In the genomic region with DNA sequence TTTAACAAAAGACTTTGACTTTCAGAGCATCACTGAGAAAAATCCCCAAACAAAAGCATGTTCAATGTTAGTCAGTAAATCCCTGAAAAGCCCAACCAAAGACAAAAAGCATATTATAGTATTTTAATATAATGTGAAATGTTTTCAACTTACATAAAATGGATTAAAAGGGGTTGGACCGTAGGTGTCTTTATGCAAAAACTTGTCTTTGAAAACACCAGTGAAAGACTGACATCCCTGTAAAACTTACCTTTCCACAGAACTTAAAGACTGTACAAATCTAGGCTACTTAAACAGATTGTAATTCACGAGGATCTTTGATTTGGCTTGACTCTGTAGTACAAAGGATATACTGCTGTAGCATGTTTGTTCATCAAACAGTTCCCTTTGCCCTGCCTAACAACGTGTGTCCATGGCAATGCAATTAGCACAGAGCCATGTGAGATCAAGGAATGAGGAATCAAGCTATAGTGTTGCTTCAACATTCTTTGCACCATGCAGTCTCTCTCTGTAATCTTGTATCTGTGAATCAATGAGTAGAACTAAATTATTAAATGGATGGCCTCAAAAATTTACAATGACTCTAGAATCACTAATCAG, we compare ENCODE assay signal across 23 cellular contexts.
DNase-seq lines count a peak whose midpoint lies in the region; ATAC-seq, FAIRE-seq and TF ChIP-seq lines count a peak whose summit lies in the region.
"Had no signal": no experiment of that assay in that cellular context is flagged by ENCODE, and none has a peak within 500 bp of the region (broad histone marks: within the 10 kb centered on the region; RNA-seq: fewer than 3 reads in every experiment).

No MANE protein-coding gene starts in this region.

- no peak for TF ChIP-seq RAD21 in H1 (IDR thresholded peaks at IDR 0.05 in 1 of 2, conservative IDR thresholded peaks at IDR 0.05 in 1 of 2; ENCODE audit: low read depth in 2 of 2, low read length in 2 of 2)

- H4K20me1 ChIP-seq in H1 (replicated peaks in 1 of 2; ENCODE audit: control insufficient read depth in 1 of 2, insufficient read depth in 2 of 2, low read length in 2 of 2) = no peaks in the 10 kb centered on the region

- H3K79me2 ChIP-seq in H1 (ENCODE audit: control insufficient read depth in 1 of 2, insufficient read depth in 2 of 2, low read length in 2 of 2) = no peaks in the 10 kb centered on the region

- H3K9me3 ChIP-seq in H1 (ENCODE audit: insufficient read depth in 2 of 2, low read depth in 1 of 2, low read length in 1 of 2) = no peaks in the 10 kb centered on the region
- no peaks in the 10 kb centered on the region for H3K9me3 ChIP-seq in upper lobe of left lung
- H3K9me3 ChIP-seq: esophagus squamous epithelium, sigmoid colon had no signal

- H3K79me1 ChIP-seq in H1 (ENCODE audit: low read depth, low read length) = no peaks in the 10 kb centered on the region

- H4K5ac ChIP-seq in H1 (ENCODE audit: insufficient read length, low read depth, low read length) = no peak overlapping the region

- H3K9ac ChIP-seq in H1 (replicated peaks in 1 of 4; ENCODE audit: extremely low read depth in 1 of 4, low read depth in 3 of 4, low read length in 3 of 4) = no peak overlapping the region

- 0 out of 2 replicates have a peak overlapping the region, but pooled peaks have one; percentile 45 for H2AFZ ChIP-seq in H1 (ENCODE audit: low read length)

- TF ChIP-seq CTCF in H1 (IDR thresholded peaks at IDR 0.05; ENCODE audit: control extremely low read depth in 1 of 3, insufficient read depth in 1 of 3, low read depth in 1 of 3, low read length in 3 of 3) (no peak), upper lobe of left lung (IDR thresholded peaks at IDR 0.05) (no peak)

- peak; percentile 36 for FAIRE-seq in H1 (lab: Jason Lieb, UNC)

- H3K27me3 ChIP-seq in H1 (replicated peaks in 1 of 4; ENCODE audit: control insufficient read depth in 3 of 4, extremely low read depth in 1 of 4, insufficient read depth in 3 of 4, low read length in 3 of 4) (no peaks in the 10 kb centered on the region), upper lobe of left lung (no peaks in the 10 kb centered on the region)
- H3K27me3 ChIP-seq: esophagus squamous epithelium, sigmoid colon had no signal

- H3K4ac ChIP-seq in H1 (replicated peaks; ENCODE audit: insufficient read length, low read depth, low read length) = peak overlapping the region; percentile 44

- WGBS in H1 (ENCODE audit: extremely low coverage in 1 of 2, insufficient coverage in 1 of 2, insufficient read length in 1 of 2, insufficient replicate concordance in 2 of 2, low coverage in 1 of 2, low lambda C conversion rate in 2 of 2, missing lambda C conversion rate in 1 of 2), 2 experiments = 81% methylated on average over 3 of the region's 3 CpGs; no CpG with 5 or more reads in 1 of the 2 experiments
- 51 to 65% methylated on average over 3 of the region's 3 CpGs for WGBS in upper lobe of left lung, 2 donors

- H4K8ac ChIP-seq in H1 (ENCODE audit: extremely low read depth, insufficient read depth, low read length) = no peak overlapping the region

- no peak overlapping the region for H4K91ac ChIP-seq in H1 (replicated peaks; ENCODE audit: insufficient read length, low read length)

- POLR2A ChIA-PET in H1 (lab: Charles Lee; ENCODE audit: partially characterized antibody) = no interaction called here

- TF ChIP-seq EP300 in H1 (IDR thresholded peaks at IDR 0.05; ENCODE audit: borderline replicate concordance in 1 of 2, low read depth in 2 of 2, low read length in 2 of 2) = no peak
- TF ChIP-seq EP300 in upper lobe of left lung (IDR thresholded peaks at IDR 0.05) = no peak

- H2BK5ac ChIP-seq in H1 (ENCODE audit: low read depth, low read length) = no peak overlapping the region

- H2BK15ac ChIP-seq in H1 (ENCODE audit: low read length) = no peak overlapping the region; the same call in 1 of the 2 replicates

- no peak overlapping the region for H2BK120ac ChIP-seq in H1 (replicated peaks; ENCODE audit: low read depth, low read length)

- no peak overlapping the region for H3K14ac ChIP-seq in H1 (ENCODE audit: insufficient read length)

- no peak overlapping the region for H2BK20ac ChIP-seq in H1 (ENCODE audit: low read length)

- H3K18ac ChIP-seq in H1 (ENCODE audit: extremely low read depth, low read length) = no peak overlapping the region

- H3K36me3 ChIP-seq in H1 (ENCODE audit: control insufficient read depth in 2 of 4, insufficient read depth in 4 of 4, low read length in 3 of 4) (no peaks in the 10 kb centered on the region), upper lobe of left lung (no peaks in the 10 kb centered on the region)
- H3K36me3 ChIP-seq: esophagus squamous epithelium, sigmoid colon had no signal

- peak; percentile 19 for DNase-seq in NCI-H82 (lab: John Stamatoyannopoulos, UW)
- DNase-seq in NCI-H82 treated with DMSO at 0.1 percent for 48 hours (lab: John Stamatoyannopoulos, UW; ENCODE audit: unreplicated experiment) = no peak
- DNase-seq in NCI-H2081 (lab: John Stamatoyannopoulos, UW) = peak; percentile 70 to 90
- DNase-seq in H1 (ENCODE audit: low read depth in 1 of 2, low spot score in 2 of 2) = no peak
- DNase-seq in retina = peak; percentile 47
- no peak for DNase-seq in activated effector memory CD4-positive, alpha-beta T cell treated with anti-CD3 and anti-CD28 coated beads, Interleukin-2, amount 50 U/mL, for 16 hours
- no peak for DNase-seq in upper lobe of left lung
- DNase-seq: activated CD4-positive, alpha-beta T cell treated with anti-CD3 and anti-CD28 coated beads for 1 hour; CD4-positive, CD25-positive, alpha-beta regulatory T cell; EL; esophagus squamous epithelium; GOT3; left ventricle myocardium superior; NCI-H1105; NCI-H526; sigmoid colon; stimulated activated CD4-positive, alpha-beta T cell treated with anti-CD3 and anti-CD28 coated beads, Interleukin-1b, Interleukin-23, amount 100 ng/mL, for 48 hours; stimulated activated naive CD8-positive, alpha-beta T cell treated with anti-CD3 and anti-CD28 coated beads, Interleukin-15, amount 100 ng/mL, for 72 hours; T1000 had no signal

- no peak overlapping the region for H3K56ac ChIP-seq in H1 (replicated peaks; ENCODE audit: insufficient read length, low read depth, low read length)

- no peaks in the 10 kb centered on the region for H3K23me2 ChIP-seq in H1 (ENCODE audit: low read depth, low read length)

- no peak overlapping the region for H3K4me3 ChIP-seq in H1 (ENCODE audit: extremely low read depth in 1 of 4, insufficient read depth in 2 of 4, low read depth in 3 of 4, low read length in 4 of 4)
- no peak overlapping the region for H3K4me3 ChIP-seq in upper lobe of left lung
- H3K4me3 ChIP-seq: esophagus squamous epithelium, sigmoid colon, SK-N-MC had no signal

- no peak overlapping the region for H2AK5ac ChIP-seq in H1 (ENCODE audit: low read depth, low read length)

- no peak overlapping the region for H2BK12ac ChIP-seq in H1 (ENCODE audit: low read depth, low read length)

- H3K23ac ChIP-seq in H1 (ENCODE audit: insufficient read length) = no peak overlapping the region

- no peak for TF ChIP-seq POLR2A in H1 (IDR thresholded peaks at IDR 0.05; ENCODE audit: control extremely low read depth in 1 of 2, low read depth in 2 of 2, low read length in 2 of 2)
- TF ChIP-seq POLR2A in upper lobe of left lung (IDR thresholded peaks at IDR 0.05) = no peak

- H3K27ac ChIP-seq in H1 (ENCODE audit: low read depth, low read length) (no peak overlapping the region), upper lobe of left lung (no peak overlapping the region)
- H3K27ac ChIP-seq: esophagus squamous epithelium, HL-60, sigmoid colon, SK-N-MC had no signal

- no peak overlapping the region for H3K4me2 ChIP-seq in H1 (ENCODE audit: insufficient read depth in 1 of 2, low read depth in 2 of 2, low read length in 2 of 2)

- no peak for ATAC-seq in HG02763 (IDR thresholded peaks at IDR 0.05; ENCODE audit: unreplicated experiment)
- no peak for ATAC-seq in upper lobe of left lung (ENCODE audit: low FRiP score in 2 of 2)
- ATAC-seq: left ventricle myocardium superior; Panc1; stimulated activated naive CD8-positive, alpha-beta T cell treated with anti-CD3 and anti-CD28 coated beads, Interleukin-15, amount 100 ng/mL, for 72 hours had no signal

- H3K4me1 ChIP-seq in H1 (replicated peaks in 1 of 4; ENCODE audit: control insufficient read depth in 3 of 4, insufficient read depth in 4 of 4, low read length in 3 of 4) (no peaks in the 10 kb centered on the region), upper lobe of left lung (no peaks in the 10 kb centered on the region)
- H3K4me1 ChIP-seq: esophagus squamous epithelium, sigmoid colon had no signal

- CTCF ChIA-PET in H1 (lab: Charles Lee; ENCODE audit: partially characterized antibody) = no interaction called here

TF ChIP-seq in H1, 55 proteins besides CTCF, POLR2A, EP300 and RAD21:
- TF ChIP-seq SP1 (IDR thresholded peaks at IDR 0.05; ENCODE audit: low read depth, low read length) (no peak), EGR1 (IDR thresholded peaks at IDR 0.05; ENCODE audit: borderline replicate concordance, low read depth, low read length) (no peak), TAF7 (optimal IDR thresholded peaks at IDR 0.05; ENCODE audit: borderline replicate concordance, low read depth, low read length) (no peak), CTBP2 (IDR thresholded peaks at IDR 0.05; ENCODE audit: borderline replicate concordance, insufficient read depth, insufficient read length, low read length) (no peak), HDAC2 (IDR thresholded peaks at IDR 0.05; ENCODE audit: borderline replicate concordance in 1 of 2, low read depth in 2 of 2, low read length in 2 of 2) (no peak)

Comparison
In these comparisons a context has a peak if more than half of its experiments do, and no peak if none do; other contexts are left out.
1. DNase-seq: peak in NCI-H82 (single experiment), NCI-H2081 (2 of 2) and retina (single experiment); none in NCI-H82 treated with DMSO at 0.1 percent for 48 hours (single experiment), H1 (0 of 2), activated effector memory CD4-positive, alpha-beta T cell treated with anti-CD3 and anti-CD28 coated beads, Interleukin-2, amount 50 U/mL, for 16 hours (single experiment) and upper lobe of left lung (0 of 2).